ENCODE assay signal across 1 cellular context in genomic region chr16:29972500-29972899, GRCh38.
A peak's percentile ranks its signal among the peaks of the same experiment; 100 is the strongest.
TF ChIP-seq lines count a peak whose summit lies in the region.

No MANE protein-coding gene starts in this region.

TF ChIP-seq in HepG2, 621 proteins besides CTCF, POLR2A, EP300 and RAD21:
- TF ChIP-seq ZFP82 (CRISPR knock-in tag; IDR thresholded peaks at IDR 0.05; ENCODE audit: borderline replicate concordance), result 0 out of 2 replicates have a peak, but pooled peaks have one; percentile 3
- TF ChIP-seq, protein P1, sequence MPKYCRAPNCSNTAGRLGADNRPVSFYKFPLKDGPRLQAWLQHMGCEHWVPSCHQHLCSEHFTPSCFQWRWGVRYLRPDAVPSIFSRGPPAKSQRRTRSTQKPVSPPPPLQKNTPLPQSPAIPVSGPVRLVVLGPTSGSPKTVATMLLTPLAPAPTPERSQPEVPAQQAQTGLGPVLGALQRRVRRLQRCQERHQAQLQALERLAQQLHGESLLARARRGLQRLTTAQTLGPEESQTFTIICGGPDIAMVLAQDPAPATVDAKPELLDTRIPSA (CRISPR knock-in tag; IDR thresholded peaks at IDR 0.05; ENCODE audit: borderline replicate concordance), result no peak
